ENCODE assay signal across 18 cellular contexts in the genomic region with DNA sequence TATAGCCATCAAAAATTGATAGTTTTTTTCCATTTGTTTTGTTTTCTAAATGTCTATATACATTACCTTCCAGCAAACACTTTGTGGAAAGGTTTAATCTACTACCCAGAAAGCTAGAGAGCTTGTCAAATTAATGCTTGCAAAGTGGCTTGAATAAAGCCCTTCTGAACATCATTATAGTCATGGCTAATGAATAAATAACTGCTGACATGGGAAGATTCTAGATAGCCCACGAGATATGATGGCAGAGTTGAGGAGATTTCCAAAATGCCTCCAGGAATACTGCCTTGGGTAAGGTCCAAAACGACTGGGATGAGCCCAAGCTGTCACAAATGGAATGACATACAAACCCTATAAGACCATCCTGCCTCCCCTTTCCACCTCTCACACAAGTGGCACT. TPM values are rescaled to one million over a fixed set of nuclear protein-coding genes. Genes with fewer than 3 reads are reported as not detected.
A peak's percentile ranks its signal among the peaks of the same experiment; 100 is the strongest.
DNase-seq lines count a peak whose midpoint lies in the region; ATAC-seq, FAIRE-seq and TF ChIP-seq lines count a peak whose summit lies in the region.
"Had no signal": no experiment of that assay in that cellular context is flagged by ENCODE, and none has a peak within 500 bp of the region (broad histone marks: within the 10 kb centered on the region; RNA-seq: fewer than 3 reads in every experiment).

No MANE protein-coding gene starts in this region.

- H3K4me2 ChIP-seq in A549: no peak overlapping the region
- H3K4me2 ChIP-seq: BLaER1 treated with 17β-estradiol and CSF1 and Interleukin-3, amounts not matched to agents 10 nM and 100 nM had no signal

- peaks cover 10% of the 10 kb centered on the region for H3K27me3 Mint-ChIP-seq in activated CD8-positive, alpha-beta T cell treated with anti-CD3 and anti-CD28 coated beads for 36 hours

- H3K36me3 ChIP-seq in muscle layer of duodenum (ENCODE audit: control insufficient read depth in 1 of 2, insufficient read depth in 2 of 2, low read length in 2 of 2) (no peaks in the 10 kb centered on the region), thoracic aorta (no peaks in the 10 kb centered on the region)
- H3K36me3 ChIP-seq: BLaER1 treated with 17β-estradiol and CSF1 and Interleukin-3, amounts not matched to agents 10 nM and 100 nM had no signal

- TF ChIP-seq RAD21 in A549 (conservative IDR thresholded peaks at IDR 0.05 in 1 of 2, IDR thresholded peaks at IDR 0.05 in 1 of 2): no peak

- H3K27me3 ChIP-seq in muscle layer of duodenum (ENCODE audit: low read depth, low read length) (no peaks in the 10 kb centered on the region), thoracic aorta (replicated peaks; ENCODE audit: insufficient read depth) (no peaks in the 10 kb centered on the region)
- H3K27me3 ChIP-seq: BLaER1 treated with 17β-estradiol and CSF1 and Interleukin-3, amounts not matched to agents 10 nM and 100 nM had no signal

- CTCF ChIA-PET in A549 (lab: Yijun Ruan, JAX): no interaction called here
- CTCF ChIA-PET in activated CD8-positive, alpha-beta T cell treated with anti-CD3 and anti-CD28 coated beads for 36 hours (lab: Charles Lee): no interaction called here

- no peak overlapping the region for H3K27ac ChIP-seq in A549
- peak overlapping the region; percentile 8 for H3K27ac ChIP-seq in muscle layer of duodenum (ENCODE audit: low read length)
- peak overlapping the region; percentile 64 to 78 for H3K27ac ChIP-seq in thoracic aorta
- H3K27ac ChIP-seq: BLaER1 treated with 17β-estradiol and CSF1 and Interleukin-3, amounts not matched to agents 10 nM and 100 nM had no signal

- H3K4me3 ChIP-seq in A549: no peak overlapping the region
- H3K4me3 ChIP-seq in muscle layer of duodenum (ENCODE audit: low read depth in 1 of 2, low read length in 2 of 2): no peak overlapping the region
- H3K4me3 ChIP-seq in thoracic aorta: no peak overlapping the region
- H3K4me3 ChIP-seq: BLaER1 treated with 17β-estradiol and CSF1 and Interleukin-3, amounts not matched to agents 10 nM and 100 nM had no signal

- no peak for TF ChIP-seq EP300 in A549 (IDR thresholded peaks at IDR 0.05)

- TF ChIP-seq POLR2A in A549 (IDR thresholded peaks at IDR 0.05; ENCODE audit: low read length): no peak

- H3K4me1 ChIP-seq in A549 (peaks cover 24% of the 10 kb centered on the region), muscle layer of duodenum (ENCODE audit: control insufficient read depth in 1 of 2, insufficient read depth in 2 of 2, low read length in 2 of 2) (peaks cover 0 to 46% of the 10 kb centered on the region in 2 donors), thoracic aorta (ENCODE audit: control insufficient read depth in 1 of 2, low read depth in 2 of 2) (peaks cover 40 to 72% of the 10 kb centered on the region in 2 donors)
- H3K4me1 ChIP-seq: BLaER1 treated with 17β-estradiol and CSF1 and Interleukin-3, amounts not matched to agents 10 nM and 100 nM had no signal

- H3K9me3 Mint-ChIP-seq in activated CD8-positive, alpha-beta T cell treated with anti-CD3 and anti-CD28 coated beads for 36 hours: no peaks in the 10 kb centered on the region
- H3K9me3 Mint-ChIP-seq: CD8-positive, alpha-beta T cell had no signal

- H3K4me3 Mint-ChIP-seq in activated CD8-positive, alpha-beta T cell treated with anti-CD3 and anti-CD28 coated beads for 36 hours: no peak overlapping the region
- H3K4me3 Mint-ChIP-seq: CD8-positive, alpha-beta T cell had no signal

- intact Hi-C loops in activated CD8-positive, alpha-beta T cell treated with anti-CD3 and anti-CD28 coated beads for 36 hours (cut with micrococcal nuclease): no loop called here

- H3K4me1 Mint-ChIP-seq in activated CD8-positive, alpha-beta T cell treated with anti-CD3 and anti-CD28 coated beads for 36 hours (ENCODE audit: low read depth): no peaks in the 10 kb centered on the region

- DNase-seq in A549 (ENCODE audit: low read depth in 1 of 2, low spot score in 1 of 2) (no peak), NCI-H446 treated with DMSO at 0.1 percent for 48 hours (lab: John Stamatoyannopoulos, UW) (peak; percentile 74), thoracic aorta (ENCODE audit: low spot score) (no peak), NCI-H1417 (lab: John Stamatoyannopoulos, UW) (no peak)
- DNase-seq in activated CD8-positive, alpha-beta T cell treated with anti-CD3 and anti-CD28 coated beads for 36 hours: no peak
- DNase-seq: Calu3; CD8-positive, alpha-beta T cell; DMS53; H7; NCI-H1048; NCI-H2081; NCI-H82; PC-3; RPMI8226 had no signal

- no peaks in the 10 kb centered on the region for H3K36me3 Mint-ChIP-seq in activated CD8-positive, alpha-beta T cell treated with anti-CD3 and anti-CD28 coated beads for 36 hours (ENCODE audit: low read depth)
- H3K36me3 Mint-ChIP-seq: CD8-positive, alpha-beta T cell had no signal

- H3K27ac Mint-ChIP-seq in activated CD8-positive, alpha-beta T cell treated with anti-CD3 and anti-CD28 coated beads for 36 hours: no peak overlapping the region
- H3K27ac Mint-ChIP-seq: CD8-positive, alpha-beta T cell had no signal

- WGBS in A549 (ENCODE audit: missing lambda C conversion rate): 3% methylated on average over 2 of the region's 2 CpGs

- no peak for ATAC-seq in A549
- ATAC-seq in thoracic aorta (ENCODE audit: insufficient number of reproducible peaks, low FRiP score, low read depth): no peak
- no peak for ATAC-seq in activated CD8-positive, alpha-beta T cell treated with anti-CD3 and anti-CD28 coated beads for 36 hours
- no peak for ATAC-seq in activated CD4-positive, CD25-positive, alpha-beta regulatory T cell treated with anti-CD3 and anti-CD28 coated beads, Interleukin-2, amount 50 U/mL, for 24 hours
- ATAC-seq: CD8-positive, alpha-beta T cell; PC-3 had no signal

- POLR2A ChIA-PET in A549 (lab: Yijun Ruan, JAX): no interaction called here
- POLR2A ChIA-PET in activated CD8-positive, alpha-beta T cell treated with anti-CD3 and anti-CD28 coated beads for 36 hours (lab: Charles Lee): no interaction called here

- no peak for FAIRE-seq in A549 (lab: Jason Lieb, UNC)

- H3K9me3 ChIP-seq in A549: no peaks in the 10 kb centered on the region
- H3K9me3 ChIP-seq in muscle layer of duodenum (ENCODE audit: control insufficient read depth in 1 of 2, low read length in 2 of 2): no peaks in the 10 kb centered on the region
- no peaks in the 10 kb centered on the region for H3K9me3 ChIP-seq in thoracic aorta
- H3K9me3 ChIP-seq: BLaER1 treated with 17β-estradiol and CSF1 and Interleukin-3, amounts not matched to agents 10 nM and 100 nM had no signal

- no peak for TF ChIP-seq CTCF in A549 (IDR thresholded peaks at IDR 0.05)
- no peak for TF ChIP-seq CTCF in thoracic aorta (IDR thresholded peaks at IDR 0.05)
- no peak for TF ChIP-seq CTCF in activated CD8-positive, alpha-beta T cell treated with anti-CD3 and anti-CD28 coated beads for 36 hours (IDR thresholded peaks at IDR 0.05)

TF ChIP-seq in A549, 52 proteins besides CTCF, POLR2A, EP300 and RAD21:
- TF ChIP-seq, protein P1, sequence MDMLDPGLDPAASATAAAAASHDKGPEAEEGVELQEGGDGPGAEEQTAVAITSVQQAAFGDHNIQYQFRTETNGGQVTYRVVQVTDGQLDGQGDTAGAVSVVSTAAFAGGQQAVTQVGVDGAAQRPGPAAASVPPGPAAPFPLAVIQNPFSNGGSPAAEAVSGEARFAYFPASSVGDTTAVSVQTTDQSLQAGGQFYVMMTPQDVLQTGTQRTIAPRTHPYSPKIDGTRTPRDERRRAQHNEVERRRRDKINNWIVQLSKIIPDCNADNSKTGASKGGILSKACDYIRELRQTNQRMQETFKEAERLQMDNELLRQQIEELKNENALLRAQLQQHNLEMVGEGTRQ (IDR thresholded peaks at IDR 0.05): no peak
- TF ChIP-seq MAFK (IDR thresholded peaks at IDR 0.05; ENCODE audit: partially characterized antibody) (peak; percentile 63), CBX2 (IDR thresholded peaks at IDR 0.05; ENCODE audit: borderline replicate concordance, low read depth) (no peak), HOXA7 (CRISPR knock-in tag; IDR thresholded peaks at IDR 0.05) (no peak)

RNA-seq across cellular contexts. Expression of gene RERG, which starts 26.3 kb away (rescaled TPM):
- polyA plus RNA-seq in A549 (2011; rRNA removed) (0.44 and 0.48 TPM in 2 replicates), A549 (2017; fragmentation: RNase III; extraction: RNeasy Plus Mini Kit Qiagen cat#74134 plus additional on column Dnase treatment) (0.46 to 0.79 TPM (median 0.66 TPM) in 3 replicates)
- polyA plus RNA-seq in A549 (2012; cell fraction: cytosol; rRNA removed): 0.05 and 0.09 TPM in 2 replicates
- 0.04 TPM in 1 of 2 replicates, not detected in the other for polyA plus RNA-seq in A549 (2012; cell fraction: nucleus; rRNA removed)
- 1.5 TPM in 1 of 2 replicates, not detected in the other for polyA minus RNA-seq in A549 (2011; rRNA and poly(A)+ RNA removed)
- total RNA-seq in thoracic aorta: 100 to 1,000 TPM in 1 of 2 donors, 10 to 100 TPM in 1; 92.3 to 120 TPM
- total RNA-seq in activated CD8-positive, alpha-beta T cell treated with anti-CD3 and anti-CD28 coated beads for 36 hours: not detected
- total RNA-seq: CD8-positive, alpha-beta T cell; H7; M059J; PC-3 had no signal

Comparison
In these comparisons a context has a peak if more than half of its experiments do, and no peak if none do; other contexts are left out.
1. H3K27ac ChIP-seq: peak in muscle layer of duodenum (single experiment) and thoracic aorta (2 of 2); none in A549 (0 of 2).
2. RNA of gene RERG, which starts 26.3 kb away (total RNA-seq): 92.3 to 120 TPM in thoracic aorta; not detected in activated CD8-positive, alpha-beta T cell treated with anti-CD3 and anti-CD28 coated beads for 36 hours; every median in the first group is over 10 times any median in the second.